In the genomic region with DNA sequence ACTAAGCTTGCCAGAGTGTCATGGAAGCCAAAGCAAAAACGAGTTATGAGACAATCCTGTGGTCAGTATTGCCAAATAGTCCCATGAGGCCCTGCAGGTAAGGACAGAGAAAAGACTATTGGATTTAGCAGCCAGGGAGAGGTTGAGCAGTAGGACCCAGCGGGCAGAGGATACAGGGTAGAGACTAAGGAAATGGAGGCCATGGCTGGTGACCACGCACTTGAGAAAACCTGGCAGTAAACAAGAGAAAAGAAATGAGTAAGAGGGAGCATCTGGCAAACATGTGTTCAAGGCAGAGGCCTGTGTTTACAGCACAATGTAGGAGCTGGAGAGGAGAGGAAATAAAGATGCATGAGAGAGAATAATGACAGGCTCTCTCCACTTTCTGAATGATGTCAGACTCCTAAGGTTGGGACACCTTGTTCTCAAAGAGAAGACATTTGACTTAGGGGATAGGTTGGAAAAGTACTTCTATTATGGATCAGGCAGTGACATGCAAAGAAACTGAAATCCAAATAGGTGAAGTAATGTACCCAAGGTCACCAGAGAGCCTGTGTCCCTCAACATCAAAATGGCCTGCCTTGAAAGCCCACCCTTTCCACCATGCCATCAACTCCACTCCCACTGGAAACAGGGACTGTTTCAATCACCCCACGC, we compare ENCODE assay signal across 8 cellular contexts. TPM values are rescaled to one million over a fixed set of nuclear protein-coding genes. Genes with fewer than 3 reads are reported as not detected.
DNase-seq lines count a peak whose midpoint lies in the region; ATAC-seq and TF ChIP-seq lines count a peak whose summit lies in the region.

No MANE protein-coding gene starts in this region.

- H3K4me1 Mint-ChIP-seq in MCF 10A (ENCODE audit: insufficient read depth, unreplicated experiment), result peaks cover 20% of the 10 kb centered on the region

- H3K9me3 Mint-ChIP-seq in MCF 10A (ENCODE audit: unreplicated experiment), result no peaks in the 10 kb centered on the region

- H3K4me2 ChIP-seq in DND-41 (ENCODE audit: insufficient read depth, low read length), result no peak overlapping the region

- no peak overlapping the region for H2AFZ ChIP-seq in DND-41 (ENCODE audit: low read depth, low read length)

- peak overlapping the region; percentile 87 for H3K27ac Mint-ChIP-seq in MCF 10A (ENCODE audit: low read depth, unreplicated experiment)

- no peaks in the 10 kb centered on the region for H3K79me2 ChIP-seq in DND-41 (ENCODE audit: insufficient read depth, low read length)

- peak overlapping the region; percentile 30 for H3K4me3 Mint-ChIP-seq in MCF 10A (ENCODE audit: unreplicated experiment)

- CTCF ChIA-PET in MCF 10A (lab: Yijun Ruan, JAX), result interaction anchor here (0.6 to 4.3 kb wide), 5 partner anchors 10 to 337 kb away, joined by 3 to 27 read pairs (median 11); a partner anchor contains a TSS

- ATAC-seq in DND-41 (ENCODE audit: insufficient read depth, low read depth), result peak; percentile 64
- ATAC-seq in GM21515 (IDR thresholded peaks at IDR 0.05; ENCODE audit: unreplicated experiment), result peak; percentile 45
- ATAC-seq in mucosa of descending colon, result peak; percentile 62
- no peak for ATAC-seq in HG02970 (IDR thresholded peaks at IDR 0.05; ENCODE audit: low FRiP score, unreplicated experiment)

- no peak overlapping the region for H3K9ac ChIP-seq in DND-41 (ENCODE audit: low read depth, low read length)

- no peaks in the 10 kb centered on the region for H3K27me3 Mint-ChIP-seq in MCF 10A (ENCODE audit: insufficient read depth, unreplicated experiment)

- H3K27ac ChIP-seq in DND-41 (ENCODE audit: low read length), result no peak overlapping the region

- no peaks in the 10 kb centered on the region for H4K20me1 ChIP-seq in DND-41 (ENCODE audit: insufficient read depth, low read length)

- no peak overlapping the region for H3K4me3 ChIP-seq in DND-41 (ENCODE audit: low read depth in 1 of 2, low read length in 2 of 2)
- H3K4me3 ChIP-seq in mucosa of descending colon, result no peak overlapping the region

- no peak for TF ChIP-seq CTCF in DND-41 (IDR thresholded peaks at IDR 0.05; ENCODE audit: borderline replicate concordance, extremely low read depth, low read length, poor library complexity, severe bottlenecking)
- TF ChIP-seq CTCF in MCF 10A (IDR thresholded peaks at IDR 0.05; ENCODE audit: unreplicated experiment), result no peak
- no peak for TF ChIP-seq CTCF in mucosa of descending colon (IDR thresholded peaks at IDR 0.05)

- H3K9me3 ChIP-seq in DND-41 (ENCODE audit: insufficient read depth, low read length, severe bottlenecking) (no peaks in the 10 kb centered on the region), mucosa of descending colon (no peaks in the 10 kb centered on the region)

- peak; percentile 15 for DNase-seq in DND-41
- DNase-seq in Kasumi-1 (lab: John Stamatoyannopoulos, UW), result peak; percentile 11 to 23
- DNase-seq in MCF 10A (ENCODE audit: unreplicated experiment), result peak; percentile 88
- peak in 1 of 3 donors; percentile 42 for DNase-seq in mucosa of descending colon
- no peak for DNase-seq in stimulated activated CD4-positive, alpha-beta T cell treated with anti-CD3 and anti-CD28 coated beads, Interleukin-2, amount 100 ng/mL, for 48 hours
- DNase-seq in hypothalamus (lab: John Stamatoyannopoulos, UW), result no peak

- H3K4me1 ChIP-seq in DND-41 (ENCODE audit: insufficient read depth, low read length) (peaks cover 9% of the 10 kb centered on the region; the same call in 1 of the 2 replicates), mucosa of descending colon (ENCODE audit: low read depth) (peaks cover 9% of the 10 kb centered on the region)

- intact Hi-C loops in MCF 10A (cut with micrococcal nuclease) (no loop called here), mucosa of descending colon (cut with DNase I, micrococcal nuclease) (no loop called here)

- H3K36me3 ChIP-seq in DND-41 (ENCODE audit: insufficient read depth, low read length) (no peaks in the 10 kb centered on the region), mucosa of descending colon (ENCODE audit: low read depth) (no peaks in the 10 kb centered on the region)

- peaks cover 22% of the 10 kb centered on the region for H3K36me3 Mint-ChIP-seq in MCF 10A (ENCODE audit: insufficient read depth, unreplicated experiment)

- no TSS peak for BruUV-seq in MCF 10A (replicated peaks; lab: Mats Ljungman, UMichigan)

- no peaks in the 10 kb centered on the region for H3K27me3 ChIP-seq in DND-41 (ENCODE audit: insufficient read depth, low read length, poor library complexity)

- POLR2A ChIA-PET in MCF 10A (lab: Yijun Ruan, JAX), result interaction anchor here (0.5 to 4.1 kb wide), 6 partner anchors 8 to 597 kb away, joined by 3 to 59 read pairs (median 4); a partner anchor contains a TSS

RNA-seq across cellular contexts. Expression of a gene that starts 9.0 kb away (rescaled TPM):
- 74.2 and 79.4 TPM in 2 replicates for total RNA-seq in MCF 10A (2022)
- total RNA-seq in mucosa of descending colon, result 10 to 100 TPM; 15.8 to 54.3 (median 40.6) TPM

Comparison
In these comparisons a context has a peak if more than half of its experiments do, and no peak if none do; other contexts are left out.
1. DNase-seq: peak in DND-41 (single experiment), Kasumi-1 (2 of 2) and MCF 10A (single experiment); none in stimulated activated CD4-positive, alpha-beta T cell treated with anti-CD3 and anti-CD28 coated beads, Interleukin-2, amount 100 ng/mL, for 48 hours (0 of 2) and hypothalamus (0 of 51).